25 cellular contexts compared by ENCODE assay signal in genomic region chr2:71187589-71187988, GRCh38. TPM values are rescaled to one million over a fixed set of nuclear protein-coding genes. Genes with fewer than 3 reads are reported as not detected.
DNase-seq lines count a peak whose midpoint lies in the region; ATAC-seq and TF ChIP-seq lines count a peak whose summit lies in the region.
"Had no signal": no experiment of that assay in that cellular context is flagged by ENCODE, and none has a peak within 500 bp of the region (broad histone marks: within the 10 kb centered on the region; RNA-seq: fewer than 3 reads in every experiment).

No MANE protein-coding gene starts in this region.

- ATAC-seq in activated T-cell treated with anti-CD3 and anti-CD28 coated beads, Interleukin-2, amount 50 U/mL, for 72 hours (replicated peaks in 1 of 2) = peak; percentile 30 to 32
- ATAC-seq in GM21367 (IDR thresholded peaks at IDR 0.05; ENCODE audit: unreplicated experiment) (no peak), HG03432 (IDR thresholded peaks at IDR 0.05; ENCODE audit: unreplicated experiment) (no peak)
- ATAC-seq: GM12878 had no signal

- TF ChIP-seq POLR2A in esophagus muscularis mucosa (IDR thresholded peaks at IDR 0.05; ENCODE audit: low read depth) = no peak

- H3K9me3 Mint-ChIP-seq in activated T-cell treated with anti-CD3 and anti-CD28 coated beads, Interleukin-2, amount 50 U/mL, for 72 hours = no peaks in the 10 kb centered on the region
- H3K9me3 Mint-ChIP-seq in activated T-cell treated with anti-CD3 and anti-CD28 coated beads, Interleukin-2, amount 50 U/mL, for 24 hours = no peaks in the 10 kb centered on the region
- H3K9me3 Mint-ChIP-seq: CD14-positive monocyte; CD4-positive, alpha-beta memory T cell; CD4-positive, CD25-positive, alpha-beta regulatory T cell; CD8-positive, alpha-beta memory T cell had no signal

- H3K4me3 ChIP-seq in esophagus muscularis mucosa = no peak overlapping the region
- H3K4me3 ChIP-seq: BLaER1, GM12878 had no signal

- intact Hi-C loops in esophagus muscularis mucosa (cut with DNase I) = no loop called here

- H3K36me3 ChIP-seq in esophagus muscularis mucosa = peaks cover 0 to 24% (median 11%) of the 10 kb centered on the region in 4 donors
- H3K36me3 ChIP-seq: BE2C, BLaER1 had no signal

- H3K4me1 Mint-ChIP-seq in activated T-cell treated with anti-CD3 and anti-CD28 coated beads, Interleukin-2, amount 50 U/mL, for 72 hours (ENCODE audit: low read depth) = no peaks in the 10 kb centered on the region
- peaks cover 3% of the 10 kb centered on the region for H3K4me1 Mint-ChIP-seq in activated T-cell treated with anti-CD3 and anti-CD28 coated beads, Interleukin-2, amount 50 U/mL, for 24 hours (ENCODE audit: low read depth)
- H3K4me1 Mint-ChIP-seq: CD8-positive, alpha-beta memory T cell had no signal

- H3K9me3 ChIP-seq in esophagus muscularis mucosa = no peaks in the 10 kb centered on the region
- H3K9me3 ChIP-seq: BE2C, BLaER1 had no signal

- H3K36me3 Mint-ChIP-seq in activated T-cell treated with anti-CD3 and anti-CD28 coated beads, Interleukin-2, amount 50 U/mL, for 72 hours (ENCODE audit: insufficient read depth in 2 of 2) = no peaks in the 10 kb centered on the region
- H3K36me3 Mint-ChIP-seq in activated T-cell treated with anti-CD3 and anti-CD28 coated beads, Interleukin-2, amount 50 U/mL, for 24 hours (ENCODE audit: low read depth) = peaks cover 4% of the 10 kb centered on the region
- H3K36me3 Mint-ChIP-seq: CD14-positive monocyte had no signal

- WGBS in esophagus muscularis mucosa = 84% methylated on average over 2 of the region's 2 CpGs

- DNase-seq in activated T-cell treated with anti-CD3 and anti-CD28 coated beads, Interleukin-2, amount 50 U/mL, for 72 hours = no peak
- no peak for DNase-seq in activated T-cell treated with anti-CD3 and anti-CD28 coated beads, Interleukin-2, amount 50 U/mL, for 24 hours
- DNase-seq in esophagus muscularis mucosa (ENCODE audit: extremely low spot score) = peak; percentile 55
- DNase-seq in left kidney (ENCODE audit: low read depth, low spot score) = peak; percentile 18
- no peak for DNase-seq in NCI-H1436 treated with DMSO at 0.1 percent for 48 hours (lab: John Stamatoyannopoulos, UW)
- DNase-seq: 8988T; ACHN; BE2C; C1 segment of cervical spinal cord; CD4-positive, alpha-beta memory T cell; CD4-positive, CD25-positive, alpha-beta regulatory T cell; CD8-positive, alpha-beta memory T cell; COR-L47; DMS 273 treated with DMSO at 0.1 percent for 48 hours; DMS153; DMS53; DMS79; DND-41; EL; GDM1 had no signal

- H3K27ac Mint-ChIP-seq in activated T-cell treated with anti-CD3 and anti-CD28 coated beads, Interleukin-2, amount 50 U/mL, for 72 hours = no peak overlapping the region
- no peak overlapping the region for H3K27ac Mint-ChIP-seq in activated T-cell treated with anti-CD3 and anti-CD28 coated beads, Interleukin-2, amount 50 U/mL, for 24 hours
- H3K27ac Mint-ChIP-seq: CD14-positive monocyte had no signal

- no peaks in the 10 kb centered on the region for H3K27me3 ChIP-seq in esophagus muscularis mucosa
- H3K27me3 ChIP-seq: BE2C, BLaER1 had no signal

- peaks cover 0 to 8% (median 3%) of the 10 kb centered on the region in 4 donors for H3K4me1 ChIP-seq in esophagus muscularis mucosa
- H3K4me1 ChIP-seq: BE2C, BLaER1 had no signal

- no peak for TF ChIP-seq CTCF in esophagus muscularis mucosa (IDR thresholded peaks at IDR 0.05)

- H3K27ac ChIP-seq in esophagus muscularis mucosa (replicated peaks in 1 of 4) = no peak overlapping the region
- H3K27ac ChIP-seq: BLaER1 had no signal

- TF ChIP-seq EP300 in esophagus muscularis mucosa (IDR thresholded peaks at IDR 0.05) = no peak

- no peak overlapping the region for H3K4me3 Mint-ChIP-seq in activated T-cell treated with anti-CD3 and anti-CD28 coated beads, Interleukin-2, amount 50 U/mL, for 72 hours
- no peak overlapping the region for H3K4me3 Mint-ChIP-seq in activated T-cell treated with anti-CD3 and anti-CD28 coated beads, Interleukin-2, amount 50 U/mL, for 24 hours
- H3K4me3 Mint-ChIP-seq: CD14-positive monocyte; CD4-positive, alpha-beta memory T cell; CD4-positive, CD25-positive, alpha-beta regulatory T cell; CD8-positive, alpha-beta memory T cell had no signal

- no peaks in the 10 kb centered on the region for H3K27me3 Mint-ChIP-seq in activated T-cell treated with anti-CD3 and anti-CD28 coated beads, Interleukin-2, amount 50 U/mL, for 72 hours (ENCODE audit: low read depth)
- no peaks in the 10 kb centered on the region for H3K27me3 Mint-ChIP-seq in activated T-cell treated with anti-CD3 and anti-CD28 coated beads, Interleukin-2, amount 50 U/mL, for 24 hours
- H3K27me3 Mint-ChIP-seq: CD4-positive, alpha-beta memory T cell; CD4-positive, CD25-positive, alpha-beta regulatory T cell; CD8-positive, alpha-beta memory T cell had no signal

RNA-seq across cellular contexts. Expression of gene PAIP2B, which starts 39.3 kb away (rescaled TPM):
- total RNA-seq in activated T-cell treated with anti-CD3 and anti-CD28 coated beads, Interleukin-2, amount 50 U/mL, for 72 hours = 1 to 10 TPM; 3.1 to 5.3 TPM
- total RNA-seq in esophagus muscularis mucosa = 10 to 100 TPM; 11.2 to 16.9 (median 12.6) TPM

RNA-seq across cellular contexts. Expression of gene MPHOSPH10, which starts 57.2 kb away (rescaled TPM):
- total RNA-seq in activated T-cell treated with anti-CD3 and anti-CD28 coated beads, Interleukin-2, amount 50 U/mL, for 72 hours = 10 to 100 TPM; 35.0 to 35.8 TPM
- total RNA-seq in esophagus muscularis mucosa = 10 to 100 TPM; 14.4 to 24.5 (median 17.9) TPM

RNA-seq across cellular contexts. Expression of gene MCEE, which starts 57.6 kb away (rescaled TPM):
- 10 to 100 TPM; 20.8 to 31.8 TPM for total RNA-seq in activated T-cell treated with anti-CD3 and anti-CD28 coated beads, Interleukin-2, amount 50 U/mL, for 72 hours
- 10 to 100 TPM in 3 of 4 donors, 1 to 10 TPM in 1; 9.0 to 23.3 (median 12.4) TPM for total RNA-seq in esophagus muscularis mucosa

Comparison
In these comparisons a context has a peak if more than half of its experiments do, and no peak if none do; other contexts are left out.
1. ATAC-seq: peak in activated T-cell treated with anti-CD3 and anti-CD28 coated beads, Interleukin-2, amount 50 U/mL, for 72 hours (2 of 2); none in GM21367 (single experiment) and HG03432 (single experiment).
2. DNase-seq: peak in esophagus muscularis mucosa (single experiment) and left kidney (single experiment); none in activated T-cell treated with anti-CD3 and anti-CD28 coated beads, Interleukin-2, amount 50 U/mL, for 72 hours (0 of 2), activated T-cell treated with anti-CD3 and anti-CD28 coated beads, Interleukin-2, amount 50 U/mL, for 24 hours (single experiment) and NCI-H1436 treated with DMSO at 0.1 percent for 48 hours (single experiment).